In the genomic region with DNA sequence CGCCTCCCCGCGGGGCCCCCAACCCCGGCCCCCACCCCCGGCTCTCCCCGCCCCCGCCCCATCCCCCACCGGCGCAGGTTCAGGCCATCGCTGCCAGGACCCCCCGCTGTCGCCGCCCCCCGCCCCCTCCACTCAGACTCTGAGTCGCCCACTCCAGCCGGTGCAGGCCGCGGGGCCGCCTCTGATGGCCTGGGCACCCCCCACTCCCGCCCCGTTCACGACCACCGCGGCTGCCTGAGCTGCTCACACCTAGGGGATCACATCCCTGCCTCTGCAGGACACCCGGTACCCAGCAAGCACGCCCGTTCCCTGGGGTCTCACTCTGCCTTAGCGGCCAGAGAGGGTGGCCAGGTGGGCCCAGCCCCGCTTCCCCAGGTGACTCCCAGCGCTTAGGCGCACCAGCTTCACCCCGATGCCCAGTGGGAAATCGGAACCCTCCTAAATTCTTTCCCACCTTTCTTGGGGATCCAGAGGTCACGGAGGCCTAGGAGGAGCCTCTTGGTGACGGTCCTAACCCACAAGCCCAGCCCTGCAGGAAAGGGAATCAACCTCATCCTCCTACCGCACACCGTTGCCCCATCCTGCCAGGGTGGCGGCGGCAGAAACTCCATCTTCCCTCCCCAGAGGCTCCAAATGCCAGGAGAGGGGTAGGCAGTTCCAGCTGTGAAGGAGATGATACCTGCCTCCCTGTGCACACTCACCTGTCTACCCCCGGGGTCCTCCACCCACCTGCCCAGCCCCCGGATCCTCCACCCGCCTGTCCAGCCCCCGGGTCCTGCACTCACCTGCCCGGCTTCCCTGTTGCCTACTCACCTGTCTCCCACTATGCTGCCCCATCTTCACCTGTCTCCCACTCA, we compare ENCODE assay signal across 9 cellular contexts. TPM values are rescaled to one million over a fixed set of nuclear protein-coding genes. Genes with fewer than 3 reads are reported as not detected.
DNase-seq lines count a peak whose midpoint lies in the region; ATAC-seq, FAIRE-seq and TF ChIP-seq lines count a peak whose summit lies in the region.
"Had no signal": no experiment of that assay in that cellular context is flagged by ENCODE, and none has a peak within 500 bp of the region (broad histone marks: within the 10 kb centered on the region; RNA-seq: fewer than 3 reads in every experiment).

No MANE protein-coding gene starts in this region.

- no peak for DNase-seq in activated naive CD4-positive, alpha-beta T cell treated with anti-CD3 and anti-CD28 coated beads, Interleukin-2, amount 10 ng/mL, durations not matched to agents 7 days and 5 days
- DNase-seq in activated naive CD4-positive, alpha-beta T cell treated with anti-CD3 and anti-CD28 coated beads, Interleukin-2, amount 50 U/mL, for 16 hours, result no peak
- DNase-seq in GM12878 (ENCODE audit: low read depth, low spot score), result no peak
- DNase-seq in mesenteric fat pad (ENCODE audit: low spot score), result peak; percentile 88
- peak in 1 of 2 donors; percentile 72 for DNase-seq in upper lobe of left lung
- DNase-seq in NCI-H2227 treated with DMSO at 0.1 percent for 48 hours (lab: John Stamatoyannopoulos, UW), result no peak
- no peak for DNase-seq in mucosa of descending colon

- H3K27me3 ChIP-seq in GM12878 (replicated peaks in 1 of 2; ENCODE audit: control insufficient read depth in 2 of 2, insufficient read depth in 2 of 2, low read length in 1 of 2) (no peaks in the 10 kb centered on the region), upper lobe of left lung (peaks cover 0 to 10% (median 4%) of the 10 kb centered on the region in 4 donors)

- H3K4me3 ChIP-seq in GM12878 (no peak overlapping the region), upper lobe of left lung (peak overlapping the region in 3 of 4 donors; percentile 59 to 65 (median 62)), mucosa of descending colon (no peak overlapping the region)

- POLR2A ChIA-PET in GM12878 (lab: Charles Lee), result no interaction called here

- no TSS peak for BruUV-seq in GM12878 (replicated peaks; lab: Mats Ljungman, UMichigan)

- in situ Hi-C loops in GM12878 (cut with MboI), result no loop called here

- H3K4me1 Mint-ChIP-seq in activated naive CD4-positive, alpha-beta T cell treated with anti-CD3 and anti-CD28 coated beads, Interleukin-2, amount 10 ng/mL, durations not matched to agents 7 days and 5 days, result peaks cover 10% of the 10 kb centered on the region

- peak overlapping the region; percentile 47 for H3K4me3 Mint-ChIP-seq in activated naive CD4-positive, alpha-beta T cell treated with anti-CD3 and anti-CD28 coated beads, Interleukin-2, amount 10 ng/mL, durations not matched to agents 7 days and 5 days

- intact Hi-C loops in GM12878 (cut with micrococcal nuclease; ENCODE audit: unreplicated experiment) (no loop called here), mucosa of descending colon (cut with DNase I, micrococcal nuclease) (no loop called here)

- no peak overlapping the region for H3K27ac ChIP-seq in GM12878 (ENCODE audit: control insufficient read depth, insufficient read depth)
- peak overlapping the region in 1 of 4 donors; percentile 85 for H3K27ac ChIP-seq in upper lobe of left lung
- H3K27ac ChIP-seq: KMS-11 had no signal

- H3K36me3 ChIP-seq in GM12878 (ENCODE audit: control insufficient read depth in 2 of 2, insufficient read depth in 2 of 2, low read length in 1 of 2) (no peaks in the 10 kb centered on the region; a peak in 1 of 4 replicates), upper lobe of left lung (no peaks in the 10 kb centered on the region), mucosa of descending colon (ENCODE audit: low read depth) (no peaks in the 10 kb centered on the region)

- H3K27ac Mint-ChIP-seq in activated naive CD4-positive, alpha-beta T cell treated with anti-CD3 and anti-CD28 coated beads, Interleukin-2, amount 10 ng/mL, durations not matched to agents 7 days and 5 days, result no peak overlapping the region

- RAD21 ChIA-PET in GM12878 (lab: Charles Lee; ENCODE audit: unreplicated experiment), result no interaction called here

- no peak for TF ChIP-seq RAD21 in GM12878 (IDR thresholded peaks at IDR 0.05; ENCODE audit: insufficient read depth, low read depth, low read length)

- H3K4me1 ChIP-seq in GM12878 (ENCODE audit: control insufficient read depth, insufficient read depth, low read length) (peaks cover 3% of the 10 kb centered on the region; the same call in 1 of the 2 replicates), upper lobe of left lung (peaks cover 0 to 20% (median 4%) of the 10 kb centered on the region in 4 donors), mucosa of descending colon (ENCODE audit: low read depth) (no peaks in the 10 kb centered on the region)

- WGBS in GM12878 (ENCODE audit: insufficient coverage, insufficient replicate concordance, low lambda C conversion rate, missing lambda C conversion rate), result 67% methylated on average over 22 of the region's 44 CpGs
- 43 to 85% methylated on average over 16 to 32 of the region's 44 CpGs for WGBS in upper lobe of left lung, 2 donors

- no peak for TF ChIP-seq EP300 in GM12878 (IDR thresholded peaks at IDR 0.05; ENCODE audit: borderline replicate concordance in 1 of 2, control insufficient read depth in 1 of 2, low read depth in 2 of 2, low read length in 2 of 2)
- TF ChIP-seq EP300 in upper lobe of left lung (IDR thresholded peaks at IDR 0.05), result no peak

- H3K9me3 Mint-ChIP-seq in activated naive CD4-positive, alpha-beta T cell treated with anti-CD3 and anti-CD28 coated beads, Interleukin-2, amount 10 ng/mL, durations not matched to agents 7 days and 5 days, result no peaks in the 10 kb centered on the region

- TF ChIP-seq POLR2A in GM12878 (IDR thresholded peaks at IDR 0.05; ENCODE audit: low read depth, low read length) (0 out of 2 replicates have a peak, but pooled peaks have one; percentile 9), upper lobe of left lung (IDR thresholded peaks at IDR 0.05) (no peak)

- ATAC-seq in GM12878 (no peak), upper lobe of left lung (ENCODE audit: low FRiP score in 2 of 2) (no peak), HG02798 (IDR thresholded peaks at IDR 0.05; ENCODE audit: poor library complexity, unreplicated experiment) (no peak), mucosa of descending colon (no peak)

- no peak for FAIRE-seq in GM12878 (lab: Jason Lieb, UNC)

- H2AFZ ChIP-seq in GM12878 (ENCODE audit: control insufficient read depth, low read depth, low read length), result no peak overlapping the region

- SMC1A ChIA-PET in GM12878 (lab: Charles Lee; ENCODE audit: uncharacterized antibody, unreplicated experiment), result no interaction called here

- CTCF ChIA-PET in activated naive CD4-positive, alpha-beta T cell treated with anti-CD3 and anti-CD28 coated beads, Interleukin-2, amount 10 ng/mL, durations not matched to agents 7 days and 5 days (lab: Charles Lee), result no interaction called here
- CTCF ChIA-PET in GM12878 (lab: Yijun Ruan, JAX), result no interaction called here

- H4K20me1 ChIP-seq in GM12878 (ENCODE audit: control insufficient read depth, insufficient read depth), result no peaks in the 10 kb centered on the region

- no peaks in the 10 kb centered on the region for H3K9me3 ChIP-seq in GM12878 (replicated peaks; ENCODE audit: control insufficient read depth, insufficient read depth, low read length)
- H3K9me3 ChIP-seq in upper lobe of left lung, result no peaks in the 10 kb centered on the region
- H3K9me3 ChIP-seq in mucosa of descending colon, result no peaks in the 10 kb centered on the region

- H3K9ac ChIP-seq in GM12878 (ENCODE audit: control insufficient read depth, insufficient read depth, low read length), result no peak overlapping the region
- H3K9ac ChIP-seq: KMS-11 had no signal

- H3K4me2 ChIP-seq in GM12878 (ENCODE audit: control insufficient read depth, insufficient read depth), result no peak overlapping the region
- H3K4me2 ChIP-seq: KMS-11 had no signal

- H3K27me3 Mint-ChIP-seq in activated naive CD4-positive, alpha-beta T cell treated with anti-CD3 and anti-CD28 coated beads, Interleukin-2, amount 10 ng/mL, durations not matched to agents 7 days and 5 days, result peaks cover 18% of the 10 kb centered on the region

- peaks cover 10% of the 10 kb centered on the region for H3K36me3 Mint-ChIP-seq in activated naive CD4-positive, alpha-beta T cell treated with anti-CD3 and anti-CD28 coated beads, Interleukin-2, amount 10 ng/mL, durations not matched to agents 7 days and 5 days

- H3K79me2 ChIP-seq in GM12878 (ENCODE audit: control insufficient read depth, insufficient read depth, low read length), result no peaks in the 10 kb centered on the region

- TF ChIP-seq CTCF in GM12878 (IDR thresholded peaks at IDR 0.05 in 2 of 3, conservative IDR thresholded peaks at IDR 0.05 in 1 of 3; ENCODE audit: control insufficient read depth in 2 of 3, extremely low read depth in 1 of 3, insufficient read depth in 1 of 3, low read depth in 3 of 3, low read length in 3 of 3) (no peak), upper lobe of left lung (IDR thresholded peaks at IDR 0.05) (no peak), mucosa of descending colon (IDR thresholded peaks at IDR 0.05) (no peak)

RNA-seq across cellular contexts. Expression of a gene that starts 13.7 kb away (rescaled TPM):
- 37.2 and 37.4 TPM in 2 replicates for total RNA-seq in GM12878 (2013; cell fraction: nucleolus; rRNA removed)
- total RNA-seq in GM12878 (2014; rRNA removed), result 28.3 and 30.0 TPM in 2 replicates
- 7.0 and 7.5 TPM in 2 replicates for total RNA-seq in GM12878 (2014; rRNA removed; fragmentation: Illumina TruSeq; extraction: Trizol)
- 35.6 and 38.3 TPM in 2 replicates for total RNA-seq in GM12878 (2021)
- 10.0 TPM for polyA plus RNA-seq in GM12878 (2011; ENCODE audit: low read depth)
- polyA plus RNA-seq in GM12878 (2011; rRNA removed), result 5.0 and 10.6 TPM in 2 replicates
- polyA plus RNA-seq in GM12878 (2011; cell fraction: cytosol; rRNA removed), result 18.5 and 20.1 TPM in 2 replicates
- polyA plus RNA-seq in GM12878 (2011; cell fraction: nucleus; rRNA removed), result 33.6 and 49.8 TPM in 2 replicates
- 13.9 and 20.0 TPM in 2 replicates for polyA plus RNA-seq in GM12878 (2012)
- polyA plus RNA-seq in GM12878 (2014; fragmentation: Illumina TruSeq; extraction: Trizol), result 7.2 and 10.1 TPM in 2 replicates
- polyA plus RNA-seq in GM12878 (2014; fragmentation: Nextera tagmentation; extraction: Ambion mirVana), result 1 to 10 TPM; 1.8 to 5.3 TPM
- 21.0 and 28.7 TPM in 2 replicates for polyA plus RNA-seq in GM12878 (2014; rRNA removed)
- 1 to 10 TPM; 6.9 to 8.2 TPM for polyA plus RNA-seq in GM12878 (2016; fragmentation: Nextera tagmentation; extraction: Ambion mirVana)
- polyA minus RNA-seq in GM12878 (2011; rRNA and poly(A)+ RNA removed), result 13.0 and 28.4 TPM in 2 replicates
- 23.8 and 24.5 TPM in 2 replicates for polyA minus RNA-seq in GM12878 (2011; cell fraction: cytosol; rRNA and poly(A)+ RNA removed)
- 10.9 and 18.8 TPM in 2 replicates for polyA minus RNA-seq in GM12878 (2011; cell fraction: nucleus; rRNA and poly(A)+ RNA removed)
- total RNA-seq in mesenteric fat pad, result 20.4 TPM
- total RNA-seq in upper lobe of left lung, result 10 to 100 TPM; 18.2 to 35.6 (median 26.4) TPM
- total RNA-seq in mucosa of descending colon, result 10 to 100 TPM; 29.4 to 43.0 (median 30.9) TPM

RNA-seq across cellular contexts. Expression of a gene that starts 14.3 kb away (rescaled TPM):
- total RNA-seq in GM12878 (2013; cell fraction: nucleolus; rRNA removed), result 13.5 and 21.0 TPM in 2 replicates
- total RNA-seq in GM12878 (2014; rRNA removed) (22.2 and 22.3 TPM in 2 replicates), GM12878 (2014; rRNA removed; fragmentation: Illumina TruSeq; extraction: Trizol) (11.4 and 15.5 TPM in 2 replicates), GM12878 (2021) (31.8 and 41.2 TPM in 2 replicates), mesenteric fat pad (11.7 TPM), upper lobe of left lung (10 to 100 TPM; 10.3 to 24.4 (median 20.9) TPM), mucosa of descending colon (10 to 100 TPM; 10.1 to 24.5 (median 24.4) TPM)
- polyA plus RNA-seq in GM12878 (2011; ENCODE audit: low read depth), result 4.8 TPM
- polyA plus RNA-seq in GM12878 (2011; rRNA removed) (11.9 and 16.3 TPM in 2 replicates), GM12878 (2014; fragmentation: Illumina TruSeq; extraction: Trizol) (4.1 and 11.6 TPM in 2 replicates), GM12878 (2014; fragmentation: Nextera tagmentation; extraction: Ambion mirVana) (1 to 10 TPM; 1.4 to 3.9 TPM), GM12878 (2014; rRNA removed) (29.1 and 30.9 TPM in 2 replicates), GM12878 (2016; fragmentation: Nextera tagmentation; extraction: Ambion mirVana) (10 to 100 TPM; 44.9 to 45.6 TPM)
- 21.8 and 29.6 TPM in 2 replicates for polyA plus RNA-seq in GM12878 (2011; cell fraction: cytosol; rRNA removed)
- polyA plus RNA-seq in GM12878 (2011; cell fraction: nucleus; rRNA removed), result 14.7 and 22.0 TPM in 2 replicates
- polyA plus RNA-seq in GM12878 (2012), result 16.4 and 19.8 TPM in 2 replicates
- 31.2 and 36.1 TPM in 2 replicates for polyA minus RNA-seq in GM12878 (2011; rRNA and poly(A)+ RNA removed)
- 9.5 and 15.7 TPM in 2 replicates for polyA minus RNA-seq in GM12878 (2011; cell fraction: cytosol; rRNA and poly(A)+ RNA removed)
- polyA minus RNA-seq in GM12878 (2011; cell fraction: nucleus; rRNA and poly(A)+ RNA removed), result 8.7 and 24.2 TPM in 2 replicates

Comparison
In these comparisons a context has a peak if more than half of its experiments do, and no peak if none do; other contexts are left out.
1. H3K4me3 ChIP-seq: peak in upper lobe of left lung (3 of 4); none in GM12878 (single experiment) and mucosa of descending colon (single experiment).